ENCODE assay signal across 8 cellular contexts in the genomic region with DNA sequence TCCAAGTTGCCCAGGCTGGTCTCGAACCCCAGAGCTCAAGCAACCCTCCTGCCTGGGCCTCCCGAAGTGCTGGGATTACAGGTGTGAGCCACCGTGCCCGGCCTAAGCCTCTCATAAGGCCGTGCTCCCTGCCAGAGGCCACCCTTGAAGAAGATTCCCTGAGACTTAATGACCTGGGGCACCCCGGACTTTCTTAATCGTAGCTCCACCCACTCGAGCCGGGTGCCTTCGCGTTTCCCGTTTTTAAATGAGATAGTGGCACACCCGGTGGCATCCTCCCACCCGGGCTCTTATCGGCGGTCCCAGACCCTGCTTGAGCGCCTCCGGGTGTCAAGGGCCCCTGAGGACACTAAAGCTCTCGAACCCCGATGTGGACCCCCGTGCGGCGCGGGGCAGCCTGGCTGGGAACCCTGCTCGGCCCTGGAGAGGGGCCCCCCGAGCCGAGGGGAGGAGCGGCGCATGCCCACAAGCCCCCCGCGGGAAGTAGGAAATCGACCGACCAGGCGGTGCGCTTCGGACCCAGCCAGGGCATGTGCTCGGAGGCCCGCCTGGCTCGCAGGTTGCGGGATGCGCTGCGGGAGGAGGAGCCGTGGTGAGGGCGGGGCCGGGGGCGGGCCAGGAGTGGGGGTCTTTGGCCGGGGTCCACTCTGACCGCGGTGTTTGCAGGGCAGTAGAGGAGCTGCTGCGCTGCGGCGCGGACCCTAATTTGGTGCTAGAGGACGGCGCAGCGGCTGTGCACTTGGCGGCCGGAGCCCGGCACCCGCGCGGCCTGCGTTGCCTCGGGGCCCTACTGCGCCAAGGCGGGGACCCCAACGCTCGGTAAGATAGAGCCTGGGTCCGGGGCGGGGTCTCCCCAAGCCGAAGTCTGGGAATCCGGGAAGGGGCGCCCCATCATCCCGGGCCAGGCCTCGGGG. TPM values are rescaled to one million over a fixed set of nuclear protein-coding genes. Genes with fewer than 3 reads are reported as not detected.
A peak's percentile ranks its signal among the peaks of the same experiment; 100 is the strongest.
DNase-seq lines count a peak whose midpoint lies in the region; ATAC-seq lines count a peak whose summit lies in the region.

A gene with protein sequence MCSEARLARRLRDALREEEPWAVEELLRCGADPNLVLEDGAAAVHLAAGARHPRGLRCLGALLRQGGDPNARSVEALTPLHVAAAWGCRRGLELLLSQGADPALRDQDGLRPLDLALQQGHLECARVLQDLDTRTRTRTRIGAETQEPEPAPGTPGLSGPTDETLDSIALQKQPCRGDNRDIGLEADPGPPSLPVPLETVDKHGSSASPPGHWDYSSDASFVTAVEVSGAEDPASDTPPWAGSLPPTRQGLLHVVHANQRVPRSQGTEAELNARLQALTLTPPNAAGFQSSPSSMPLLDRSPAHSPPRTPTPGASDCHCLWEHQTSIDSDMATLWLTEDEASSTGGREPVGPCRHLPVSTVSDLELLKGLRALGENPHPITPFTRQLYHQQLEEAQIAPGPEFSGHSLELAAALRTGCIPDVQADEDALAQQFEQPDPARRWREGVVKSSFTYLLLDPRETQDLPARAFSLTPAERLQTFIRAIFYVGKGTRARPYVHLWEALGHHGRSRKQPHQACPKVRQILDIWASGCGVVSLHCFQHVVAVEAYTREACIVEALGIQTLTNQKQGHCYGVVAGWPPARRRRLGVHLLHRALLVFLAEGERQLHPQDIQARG (plus strand): TSS at position 511 of the 914 bp plus-strand sequence. CDS start 20 bp downstream, at position 531.

- no peak for DNase-seq in activated CD4-positive, CD25-positive, alpha-beta regulatory T cell treated with anti-CD3 and anti-CD28 coated beads, Interleukin-2, amount 50 U/mL, for 72 hours
- DNase-seq in MV-4-11 (lab: John Stamatoyannopoulos, UW) (peak; percentile 90), cardiac septum (ENCODE audit: low spot score) (peak; percentile 82), sciatic nerve (ENCODE audit: low spot score) (no peak), mesenteric fat pad (ENCODE audit: low spot score) (no peak), foreskin melanocyte (no peak)
- peak; percentile 58 to 68 for DNase-seq in activated T-cell treated with anti-CD3 and anti-CD28 coated beads, Interleukin-2, amount 50 U/mL, for 48 hours

- peak; percentile 26 to 47 for ATAC-seq in activated CD4-positive, CD25-positive, alpha-beta regulatory T cell treated with anti-CD3 and anti-CD28 coated beads, Interleukin-2, amount 50 U/mL, for 24 hours
- ATAC-seq in sciatic nerve, result peak; percentile 13

- intact Hi-C loops in cardiac septum (cut with DNase I) (loop anchor here (1.0 to 5.0 kb wide), 3 partner anchors 76 to 509 kb away; no protein-coding TSS in a partner anchor), sciatic nerve (cut with DNase I) (loop anchor here (5.0 kb wide), 1 partner anchor 214 kb away; no protein-coding TSS in a partner anchor)

RNA-seq across cellular contexts. Expression of the gene that starts here (rescaled TPM):
- total RNA-seq in cardiac septum (0.30 TPM), sciatic nerve (1.7 TPM), mesenteric fat pad (0.55 TPM)

Comparison
In these comparisons a context has a peak if more than half of its experiments do, and no peak if none do; other contexts are left out.
1. Peak in DNase-seq in cardiac septum; RNA of the gene not detected or under 1 TPM.
2. DNase-seq: peak in MV-4-11 (single experiment) and activated T-cell treated with anti-CD3 and anti-CD28 coated beads, Interleukin-2, amount 50 U/mL, for 48 hours (2 of 2); none in activated CD4-positive, CD25-positive, alpha-beta regulatory T cell treated with anti-CD3 and anti-CD28 coated beads, Interleukin-2, amount 50 U/mL, for 72 hours (single experiment), sciatic nerve (single experiment), mesenteric fat pad (single experiment) and foreskin melanocyte (single experiment).